In the genomic region with DNA sequence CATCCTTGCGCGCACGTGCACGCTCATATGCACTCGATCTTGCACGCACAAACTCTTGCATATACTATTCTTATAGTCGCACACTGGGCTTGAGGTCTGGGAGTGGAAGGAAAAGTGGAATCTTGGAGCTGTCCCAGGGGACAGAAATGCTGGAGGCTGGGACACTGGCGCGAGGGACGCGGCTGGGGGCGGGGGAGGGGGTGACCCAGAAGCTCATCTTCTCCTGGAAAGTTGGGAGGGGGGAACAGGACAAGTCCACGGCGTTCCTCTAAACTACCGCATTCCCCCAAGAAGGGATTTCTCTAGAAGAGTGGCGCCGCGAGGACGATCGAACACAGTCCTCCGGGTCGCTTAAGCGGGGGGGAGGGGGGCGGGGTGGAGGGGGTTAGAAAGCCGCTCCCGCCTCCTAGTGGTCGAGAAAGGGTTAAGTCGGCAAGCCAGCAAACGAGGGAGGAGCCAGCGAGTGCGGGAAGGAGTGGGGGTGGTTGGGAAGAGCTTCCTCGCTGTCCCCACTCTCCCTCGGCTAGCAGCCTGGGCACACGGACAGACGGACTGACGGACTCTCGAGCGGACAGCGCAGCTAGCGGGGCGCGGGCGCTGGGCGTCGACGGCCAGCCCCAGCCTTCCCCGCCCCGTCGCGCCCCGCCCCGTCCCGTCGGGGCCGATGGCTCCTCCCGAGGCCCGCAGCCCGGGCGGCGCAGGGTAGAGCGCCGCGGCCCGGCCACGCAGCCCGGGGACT, we compare ENCODE assay signal across 8 cellular contexts. TPM values are rescaled to one million over a fixed set of nuclear protein-coding genes. Genes with fewer than 3 reads are reported as not detected.
DNase-seq lines count a peak whose midpoint lies in the region; ATAC-seq and TF ChIP-seq lines count a peak whose summit lies in the region.

Gene RTN4RL2 (plus strand): TSS at position 512 of the 739 bp plus-strand sequence. CDS start 338 bp downstream, outside the sequence.

- H3K9ac ChIP-seq in HCT116 (ENCODE audit: low read length): peak within 1 kb of the TSS; percentile 59

- H3K4me2 ChIP-seq in HCT116 (ENCODE audit: low read length): peak within 1 kb of the TSS; percentile 98

- intact Hi-C loops in HCT116 (cut with micrococcal nuclease) (no loop called here), aorta (cut with DNase I) (no loop called here)
- intact Hi-C loops in activated CD4-positive, alpha-beta memory T cell treated with anti-CD3 and anti-CD28 coated beads for 36 hours (cut with micrococcal nuclease): loop anchor here (1.0 kb wide), 1 partner anchor 35 kb away; no protein-coding TSS in a partner anchor
- intact Hi-C loops in naive thymus-derived CD4-positive, alpha-beta T cell (cut with micrococcal nuclease): no loop called here

- DNase-seq in D341Med (ENCODE audit: low spot score) (peak; percentile 84), HCT116 (ENCODE audit: low read depth, low spot score) (peak; percentile 52), NCI-H460 (ENCODE audit: extremely low read depth, low read depth) (peak; percentile 37), aorta (peak in 1 of 2 donors; percentile 64), dedifferentiated amniotic fluid mesenchymal stem cell (ENCODE audit: extremely low spot score) (no peak)
- peak; percentile 72 for DNase-seq in activated CD4-positive, alpha-beta memory T cell treated with anti-CD3 and anti-CD28 coated beads for 36 hours
- peak in 2 of 9 donors; percentile 26 to 46 for DNase-seq in naive thymus-derived CD4-positive, alpha-beta T cell

- CTCF ChIA-PET in HCT116 (lab: Charles Lee): interaction anchor here (0.6 to 2.1 kb wide), 8 partner anchors 32 to 185 kb away, joined by 3 to 7 read pairs (median 4); partner anchors contain the start of genes SLC43A1 and UBE2L6
- CTCF ChIA-PET in activated CD4-positive, alpha-beta memory T cell treated with anti-CD3 and anti-CD28 coated beads for 36 hours (lab: Charles Lee): interaction anchor here (0.7 to 6.7 kb wide), 16 partner anchors 13 to 125 kb away, joined by 3 to 185 read pairs (median 6); partner anchors contain the start of genes SLC43A1, SSRP1 and UBE2L6
- CTCF ChIA-PET in naive thymus-derived CD4-positive, alpha-beta T cell (lab: Charles Lee): interaction anchor here (0.7 to 5.9 kb wide), 8 partner anchors 13 to 115 kb away, joined by 3 to 107 read pairs (median 4); partner anchors contain the start of gene TIMM10

- peak within 1 kb of the TSS; percentile 75 for H3K4me3 Mint-ChIP-seq in activated CD4-positive, alpha-beta memory T cell treated with anti-CD3 and anti-CD28 coated beads for 36 hours
- H3K4me3 Mint-ChIP-seq in naive thymus-derived CD4-positive, alpha-beta T cell: peak within 1 kb of the TSS; percentile 73 to 99 (median 86)

- peaks cover 25% of the 10 kb centered on the region for H3K4me1 Mint-ChIP-seq in activated CD4-positive, alpha-beta memory T cell treated with anti-CD3 and anti-CD28 coated beads for 36 hours (ENCODE audit: low read depth)
- H3K4me1 Mint-ChIP-seq in naive thymus-derived CD4-positive, alpha-beta T cell: peaks cover 17 to 40% (median 26%) of the 10 kb centered on the region in 7 donors

- peak in 1 of 3 experiments; percentile 43; a peak in 1 of 6 replicates for TF ChIP-seq CTCF in HCT116 (IDR thresholded peaks at IDR 0.05 in 2 of 3, conservative IDR thresholded peaks at IDR 0.05 in 1 of 3; ENCODE audit: borderline replicate concordance in 1 of 3, insufficient read depth in 1 of 3, low read depth in 2 of 3, low read length in 2 of 3)

- H3K27me3 ChIP-seq in HCT116 (ENCODE audit: insufficient read depth, low read length) (no peaks in the 10 kb centered on the region), esophagus (ENCODE audit: control insufficient read depth in 1 of 2, insufficient read depth in 2 of 2, low read length in 2 of 2) (peaks cover 0 to 7% of the 10 kb centered on the region in 2 donors), aorta (ENCODE audit: control insufficient read depth in 1 of 2, insufficient read depth in 2 of 2, low read length in 1 of 2) (no peaks in the 10 kb centered on the region)
- peaks cover 12% of the 10 kb centered on the region in 2 donors for H3K27me3 ChIP-seq in naive thymus-derived CD4-positive, alpha-beta T cell (ENCODE audit: control insufficient read depth in 2 of 2, insufficient read depth in 2 of 2, low read length in 2 of 2)

- POLR2A ChIA-PET in HCT116 (lab: Charles Lee): interaction anchor here (0.7 to 1.4 kb wide), 2 partner anchors 33 to 70 kb away, joined by 3 to 8 read pairs; partner anchors contain the start of gene TIMM10
- POLR2A ChIA-PET in activated CD4-positive, alpha-beta memory T cell treated with anti-CD3 and anti-CD28 coated beads for 36 hours (lab: Charles Lee): interaction anchor here (0.7 to 1.3 kb wide), 3 partner anchors 13 to 18 kb away, joined by 3 read pairs; no protein-coding TSS in a partner anchor
- POLR2A ChIA-PET in naive thymus-derived CD4-positive, alpha-beta T cell (lab: Charles Lee): no interaction called here

- H3K36me3 ChIP-seq in HCT116 (ENCODE audit: control insufficient read depth in 1 of 2, insufficient read depth in 2 of 2, low read length in 2 of 2): no peaks in the 10 kb centered on the region
- no peaks in the 10 kb centered on the region for H3K36me3 ChIP-seq in esophagus (ENCODE audit: control insufficient read depth in 2 of 2, insufficient read depth in 2 of 2, low read length in 1 of 2)
- H3K36me3 ChIP-seq in naive thymus-derived CD4-positive, alpha-beta T cell (ENCODE audit: control insufficient read depth in 2 of 3, insufficient read depth in 3 of 3, low read length in 3 of 3): no peaks in the 10 kb centered on the region
- no peaks in the 10 kb centered on the region for H3K36me3 ChIP-seq in aorta (ENCODE audit: control insufficient read depth in 1 of 2, insufficient read depth in 2 of 2, low read length in 1 of 2)

- no peaks in the 10 kb centered on the region for H3K9me3 ChIP-seq in HCT116 (ENCODE audit: control insufficient read depth in 1 of 2, insufficient read depth in 1 of 2, low read depth in 1 of 2, low read length in 2 of 2)
- no peaks in the 10 kb centered on the region for H3K9me3 ChIP-seq in esophagus (ENCODE audit: control insufficient read depth in 2 of 2, insufficient read depth in 1 of 2, low read depth in 1 of 2, low read length in 1 of 2)
- no peaks in the 10 kb centered on the region for H3K9me3 ChIP-seq in naive thymus-derived CD4-positive, alpha-beta T cell (ENCODE audit: control insufficient read depth in 2 of 3, low read length in 3 of 3)
- no peaks in the 10 kb centered on the region for H3K9me3 ChIP-seq in aorta (ENCODE audit: control insufficient read depth, low read length)

- H3K79me2 ChIP-seq in HCT116 (ENCODE audit: insufficient read depth, low read length): no peaks in the 10 kb centered on the region

- no peaks in the 10 kb centered on the region for H4K20me1 ChIP-seq in HCT116 (ENCODE audit: insufficient read depth)

- peaks cover 39% of the 10 kb centered on the region for H3K27me3 Mint-ChIP-seq in activated CD4-positive, alpha-beta memory T cell treated with anti-CD3 and anti-CD28 coated beads for 36 hours
- peaks cover 22 to 68% (median 32%) of the 10 kb centered on the region in 5 donors for H3K27me3 Mint-ChIP-seq in naive thymus-derived CD4-positive, alpha-beta T cell

- H3K36me3 Mint-ChIP-seq in activated CD4-positive, alpha-beta memory T cell treated with anti-CD3 and anti-CD28 coated beads for 36 hours: no peaks in the 10 kb centered on the region
- no peaks in the 10 kb centered on the region for H3K36me3 Mint-ChIP-seq in naive thymus-derived CD4-positive, alpha-beta T cell

- BruUV-seq in HCT116 (replicated peaks; lab: Mats Ljungman, UMichigan): no TSS peak

- no peak within 1 kb of the TSS for H3K27ac Mint-ChIP-seq in activated CD4-positive, alpha-beta memory T cell treated with anti-CD3 and anti-CD28 coated beads for 36 hours
- peak within 1 kb of the TSS in 1 of 9 donors; percentile 42 for H3K27ac Mint-ChIP-seq in naive thymus-derived CD4-positive, alpha-beta T cell

- H3K9me3 Mint-ChIP-seq in activated CD4-positive, alpha-beta memory T cell treated with anti-CD3 and anti-CD28 coated beads for 36 hours: no peaks in the 10 kb centered on the region
- H3K9me3 Mint-ChIP-seq in naive thymus-derived CD4-positive, alpha-beta T cell: peaks cover 0 to 2% (median 0%) of the 10 kb centered on the region in 11 donors

- 1% methylated on average over 32 to 66 of the region's 66 CpGs for WGBS in esophagus, 2 donors
- WGBS in aorta, 2 donors: 1% methylated on average over 32 to 66 of the region's 66 CpGs

- H3K9me2 ChIP-seq in HCT116 (ENCODE audit: insufficient read depth): no peaks in the 10 kb centered on the region

- H3K27ac ChIP-seq in HCT116 (ENCODE audit: low read depth, low read length): peak within 1 kb of the TSS; percentile 54; the same call in 1 of the 2 replicates
- H3K27ac ChIP-seq in esophagus (ENCODE audit: low read depth in 2 of 2, low read length in 1 of 2): no peak within 1 kb of the TSS
- H3K27ac ChIP-seq in naive thymus-derived CD4-positive, alpha-beta T cell (ENCODE audit: low read depth, low read length): no peak within 1 kb of the TSS
- H3K27ac ChIP-seq in aorta (ENCODE audit: low read depth in 1 of 2, low read length in 2 of 2): no peak within 1 kb of the TSS

- no peak for TF ChIP-seq RAD21 in HCT116 (IDR thresholded peaks at IDR 0.05; ENCODE audit: low read depth)

- ATAC-seq in HCT116: peak; percentile 68
- ATAC-seq in naive thymus-derived CD4-positive, alpha-beta T cell: peak; percentile 53
- ATAC-seq in aorta (ENCODE audit: low FRiP score): no peak

- H3K4me1 ChIP-seq in HCT116 (ENCODE audit: control insufficient read depth in 1 of 2, insufficient read depth in 2 of 2, low read length in 2 of 2) (peaks cover 16 to 42% of the 10 kb centered on the region in 2 experiments; a peak in 3 of 4 replicates), esophagus (ENCODE audit: control insufficient read depth in 2 of 2, insufficient read depth in 2 of 2, low read length in 1 of 2) (peaks cover 18 to 20% of the 10 kb centered on the region in 2 donors), aorta (ENCODE audit: control insufficient read depth in 1 of 2, insufficient read depth in 2 of 2, low read length in 2 of 2) (no peaks in the 10 kb centered on the region)
- peaks cover 26% of the 10 kb centered on the region in 2 donors for H3K4me1 ChIP-seq in naive thymus-derived CD4-positive, alpha-beta T cell (ENCODE audit: control insufficient read depth in 2 of 2, insufficient read depth in 2 of 2, low read length in 2 of 2)

- RAD21 ChIA-PET in HCT116 (lab: Charles Lee; ENCODE audit: low non-redundant PET in 1 of 2, low total read pairs in 2 of 2, uncharacterized antibody in 2 of 2, unreplicated experiment in 2 of 2): interaction anchor here (0.7 kb wide), 2 partner anchors 92 to 184 kb away, joined by 3 to 5 read pairs; no protein-coding TSS in a partner anchor

- H3K4me3 ChIP-seq in HCT116 (replicated peaks in 1 of 2; ENCODE audit: low read depth in 1 of 2, low read length in 2 of 2): peak within 1 kb of the TSS; percentile 65 to 68
- H3K4me3 ChIP-seq in esophagus (ENCODE audit: low read depth in 1 of 2, low read length in 2 of 2): peak within 1 kb of the TSS; percentile 42
- H3K4me3 ChIP-seq in naive thymus-derived CD4-positive, alpha-beta T cell (ENCODE audit: low read length): peak within 1 kb of the TSS; percentile 56
- H3K4me3 ChIP-seq in aorta (ENCODE audit: low read length in 2 of 2): peak within 1 kb of the TSS; percentile 0 to 7

- H2AFZ ChIP-seq in HCT116 (ENCODE audit: low read depth, low read length, poor library complexity, severe bottlenecking): peak within 1 kb of the TSS; percentile 95

- no peak for TF ChIP-seq POLR2A in HCT116 (IDR thresholded peaks at IDR 0.05; ENCODE audit: borderline replicate concordance, extremely low read depth, insufficient read depth, insufficient read length)

RNA-seq across cellular contexts. Expression of gene RTN4RL2, which starts in this region (rescaled TPM):
- total RNA-seq in HCT116 (2021; ENCODE audit: unreplicated experiment) (24.0 TPM), aorta (1 to 10 TPM; 1.1 to 4.3 TPM)
- polyA plus RNA-seq in HCT116 (2012): 28.1 and 30.0 TPM in 2 replicates
- total RNA-seq in NCI-H460 (2014; rRNA removed; shearing (Covaris generic)): 0.45 and 0.72 TPM in 2 replicates
- 2.7 and 4.3 TPM in 2 replicates for polyA plus RNA-seq in NCI-H460 (2014; cell fraction: nucleus; rRNA removed)
- under 1 TPM; 0.36 to 0.51 TPM for total RNA-seq in activated CD4-positive, alpha-beta memory T cell treated with anti-CD3 and anti-CD28 coated beads for 36 hours
- polyA plus RNA-seq in esophagus (under 1 TPM; 0.20 to 0.49 TPM), aorta (under 1 TPM in 1 of 2 donors, not detected in 1; 0.20 TPM)
- total RNA-seq in naive thymus-derived CD4-positive, alpha-beta T cell: under 1 TPM in 3 of 5 experiments, not detected in 2; 0.19 to 0.47 (median 0.27) TPM
- polyA plus RNA-seq in naive thymus-derived CD4-positive, alpha-beta T cell: under 1 TPM; 0.08 to 0.44 TPM

Comparison
In these comparisons a context has a peak if more than half of its experiments do, and no peak if none do; other contexts are left out.
1. Peak in DNase-seq in activated CD4-positive, alpha-beta memory T cell treated with anti-CD3 and anti-CD28 coated beads for 36 hours; RNA of the gene not detected or under 1 TPM.
2. Peak in ATAC-seq and H3K4me3 ChIP-seq in naive thymus-derived CD4-positive, alpha-beta T cell; RNA of the gene not detected or under 1 TPM.
3. H3K4me3 ChIP-seq: peak in every context shown above with its lines; median percentile 66 in HCT116; 56 in naive thymus-derived CD4-positive, alpha-beta T cell; 42 in esophagus; 4 in aorta.